In genomic region chr2:198928026-198928425, GRCh38 we compare ENCODE assay signal across 28 cellular contexts.
"Had no signal": no experiment of that assay in that cellular context is flagged by ENCODE, and none has a peak within 500 bp of the region (broad histone marks: within the 10 kb centered on the region; RNA-seq: fewer than 3 reads in every experiment).

No MANE protein-coding gene starts in this region.

- H3K4me2 ChIP-seq: smooth muscle cell had no signal

- H3K4me3 ChIP-seq: esophagus squamous epithelium, gastrocnemius medialis, mucosa of descending colon, ovary, prostate gland, sigmoid colon, smooth muscle cell, tibial nerve had no signal

- H3K9me3 ChIP-seq: esophagus squamous epithelium, neutrophil, ovary, prostate gland, sigmoid colon had no signal

- H3K27me3 ChIP-seq: esophagus squamous epithelium, gastrocnemius medialis, neutrophil, sigmoid colon, tibial nerve had no signal

- DNase-seq: activated CD4-positive, alpha-beta memory T cell treated with anti-CD3 and anti-CD28 coated beads, Interleukin-2, amount 10 ng/mL, durations not matched to agents 7 days and 5 days; activated CD4-positive, alpha-beta T cell treated with anti-CD3 and anti-CD28 coated beads, Interleukin-2, amount 10 ng/mL, durations not matched to agents 7 days and 5 days; activated CD4-positive, CD25-positive, alpha-beta regulatory T cell treated with anti-CD3 and anti-CD28 coated beads, Interleukin-2, amount 50 U/mL, for 72 hours; activated CD8-positive, alpha-beta memory T cell treated with anti-CD3 and anti-CD28 coated beads, Interleukin-2, amount 50 U/mL, for 48 hours; activated gamma-delta T cell; activated naive CD4-positive, alpha-beta T cell treated with anti-CD3 and anti-CD28 coated beads, Interleukin-2, amount 10 ng/mL, durations not matched to agents 7 days and 5 days; activated naive CD8-positive, alpha-beta T cell treated with anti-CD3 and anti-CD28 coated beads, Interleukin-2, amount 10 ng/mL, durations not matched to agents 7 days and 5 days; activated T-cell treated with anti-CD3 and anti-CD28 coated beads, Interleukin-2, amount 50 U/mL, for 24 hours; amniotic stem cell; dermis blood vessel endothelial cell; effector CD8-positive, alpha-beta T cell; esophagus squamous epithelium; gastrocnemius medialis; glutamatergic neuron; islet precursor cell; left ventricle myocardium superior; ovary; sigmoid colon; stimulated activated CD4-positive, alpha-beta T cell treated with anti-CD3 and anti-CD28 coated beads, Interleukin-1b, Interleukin-23, amount 100 ng/mL, for 48 hours; stimulated activated naive B cell treated with anti-CD40 and anti-IgM and Interleukin-4, amounts not matched to agents 10 μg/mL and 1 μg/mL and 100 μg/mL, for 72 hours; T-helper 9 cell; WERI-Rb-1 had no signal

- H3K27ac ChIP-seq: epithelial cell of prostate, esophagus squamous epithelium, gastrocnemius medialis, neutrophil, ovary, prostate gland, sigmoid colon, tibial nerve, WERI-Rb-1 had no signal

- ATAC-seq: gastrocnemius medialis; left ventricle myocardium superior; mucosa of descending colon; stimulated activated naive B cell treated with anti-CD40 and anti-IgM and Interleukin-4, amounts not matched to agents 10 μg/mL and 1 μg/mL and 100 μg/mL, for 72 hours had no signal

- H3K4me1 ChIP-seq: esophagus squamous epithelium, gastrocnemius medialis, prostate gland, sigmoid colon, tibial nerve had no signal

- H3K36me3 ChIP-seq: esophagus squamous epithelium, gastrocnemius medialis, neutrophil, ovary, prostate gland, sigmoid colon, tibial nerve, WERI-Rb-1 had no signal
